ENCODE assay signal across 26 cellular contexts in the genomic region with DNA sequence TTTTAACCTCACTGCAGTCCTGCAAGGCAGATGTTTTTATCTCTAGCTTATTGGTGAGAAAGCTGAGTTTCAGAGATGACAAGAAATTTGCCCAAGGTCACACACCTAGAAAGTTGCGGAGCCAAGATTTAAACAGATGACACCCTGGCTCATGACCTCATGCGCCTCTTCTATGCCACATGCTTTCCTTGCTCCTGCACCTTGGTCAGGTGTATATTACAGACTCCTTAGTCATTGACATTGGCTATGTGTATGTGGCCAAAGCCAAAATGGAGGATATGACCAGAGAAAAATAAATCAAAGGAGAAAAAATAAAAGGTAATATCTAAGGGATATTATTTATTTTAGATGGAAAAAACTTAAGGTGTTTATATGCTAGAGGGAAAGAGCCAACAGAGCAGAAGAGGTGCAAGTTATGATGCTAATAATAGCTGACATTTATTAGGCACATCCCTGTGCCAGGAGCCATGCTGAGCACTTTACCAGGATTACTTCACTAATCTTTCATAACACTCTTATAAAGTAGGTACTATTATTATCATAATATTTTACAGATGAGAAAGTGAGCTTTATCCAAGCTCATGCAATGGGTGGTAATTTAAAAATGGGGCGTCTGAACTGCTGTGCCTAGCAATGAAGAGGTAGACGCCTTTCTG. TPM values are rescaled to one million over a fixed set of nuclear protein-coding genes. Genes with fewer than 3 reads are reported as not detected.
"Had no signal": no experiment of that assay in that cellular context is flagged by ENCODE, and none has a peak within 500 bp of the region (broad histone marks: within the 10 kb centered on the region; RNA-seq: fewer than 3 reads in every experiment).

No MANE protein-coding gene starts in this region.

- H3K27ac Mint-ChIP-seq: memory B cell, mesothelial cell of epicardium, natural killer cell had no signal

- H3K36me3 Mint-ChIP-seq: memory B cell, mesothelial cell of epicardium, natural killer cell had no signal

- H3K4me1 ChIP-seq: lower lobe of right lung, right lobe of liver had no signal

- H3K27ac ChIP-seq: cardiac muscle cell, coronary artery, lower lobe of right lung, right lobe of liver had no signal

- H3K27me3 ChIP-seq: cardiac muscle cell, right lobe of liver had no signal

- H3K9me3 Mint-ChIP-seq: memory B cell, mesothelial cell of epicardium, natural killer cell, neural crest cell had no signal

- H3K4me1 Mint-ChIP-seq: memory B cell, natural killer cell, neural crest cell had no signal

- ATAC-seq: left lobe of liver, lower lobe of right lung, natural killer cell, right lobe of liver had no signal

- H3K36me3 ChIP-seq: cardiac muscle cell, lower lobe of right lung, right lobe of liver had no signal

- DNase-seq: effector CD4-positive, alpha-beta T cell; hippocampal formation; kidney glomerular epithelial cell; lower lobe of right lung; natural killer cell; posterior cingulate gyrus; right lobe of liver; small intestine; stimulated activated CD4-positive, alpha-beta T cell treated with anti-CD3 and anti-CD28 coated beads, Interleukin-12 subunit alpha, Interleukin-12 subunit beta, amount 100 ng/mL, for 4 hours; stimulated activated naive CD4-positive, alpha-beta T cell treated with Interleukin-2 at 50 U/mL for 16 hours; trophoblast cell had no signal

- H3K9me3 ChIP-seq: lower lobe of right lung, right lobe of liver had no signal

- FAIRE-seq: islet of Langerhans, small intestine had no signal

- H3K4me3 Mint-ChIP-seq: memory B cell, mesothelial cell of epicardium, natural killer cell, neural crest cell had no signal

- H3K4me3 ChIP-seq: cardiac muscle cell, coronary artery, lower lobe of right lung, right lobe of liver had no signal

RNA-seq across cellular contexts. Expression of a gene that starts 13.8 kb away (rescaled TPM):
- total RNA-seq: chondrocyte, dermis microvascular lymphatic vessel endothelial cell, left lobe of liver, myocyte, natural killer cell, neural crest cell, osteocyte, right lobe of liver had no signal
- polyA plus RNA-seq: cardiac muscle cell had no signal

RNA-seq across cellular contexts. Expression of a gene that starts 44.2 kb away (rescaled TPM):
- total RNA-seq: cardiac muscle cell, dermis microvascular lymphatic vessel endothelial cell, fibroblast of lung, left lobe of liver, mesothelial cell of epicardium, mucosa of gallbladder, myocyte, natural killer cell, osteocyte, right lobe of liver, urinary bladder had no signal
- polyA plus RNA-seq: esophagus, fibroblast of lung, small intestine, urinary bladder had no signal
